Comparison of ENCODE assay signal across 1 cellular context in the genomic region with DNA sequence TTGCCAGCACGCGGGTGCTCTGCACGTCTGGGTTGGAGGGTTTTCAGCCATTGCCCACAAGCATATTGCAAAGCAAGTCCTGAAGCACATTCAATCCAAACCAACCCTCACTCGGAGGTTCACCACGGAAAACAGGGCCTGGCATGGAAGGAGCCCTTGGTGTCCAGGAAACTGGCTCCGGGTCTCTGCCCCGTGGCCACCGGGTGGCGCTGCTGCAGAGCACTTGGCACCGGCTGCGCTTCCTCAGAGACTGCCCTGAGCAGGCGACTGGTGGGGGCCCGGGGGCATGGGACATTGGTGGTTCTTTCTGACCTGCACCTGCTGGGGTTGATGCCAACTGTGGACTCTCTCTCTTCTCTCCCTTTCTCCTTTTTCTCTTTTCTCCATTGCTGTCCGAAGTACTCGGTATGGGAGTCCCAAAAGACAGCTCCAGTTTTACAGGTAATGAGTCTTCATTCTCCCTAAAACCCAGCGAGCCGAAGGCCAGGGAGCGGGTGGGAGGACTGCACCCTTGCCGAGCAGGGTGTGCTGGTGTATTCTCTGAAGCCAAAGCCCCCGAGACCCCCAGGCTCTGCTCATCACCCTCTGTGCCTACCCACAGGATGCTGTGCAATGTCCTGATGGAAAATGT.
TF ChIP-seq lines count a peak whose summit lies in the region.

No MANE protein-coding gene starts in this region.

TF ChIP-seq in GM23338, 12 proteins besides CTCF, POLR2A, EP300 and RAD21 (continued from another document):
- TF ChIP-seq ZNF462 (CRISPR knock-in tag; IDR thresholded peaks at IDR 0.05) (no peak), ETS1 (IDR thresholded peaks at IDR 0.05) (no peak), POLR2AphosphoS5 (IDR thresholded peaks at IDR 0.05; ENCODE audit: low read depth) (no peak), EZH2phosphoT487 (IDR thresholded peaks at IDR 0.05; ENCODE audit: unreplicated experiment) (no peak), CREB1 (CRISPR knock-in tag; IDR thresholded peaks at IDR 0.05; ENCODE audit: low read depth) (no peak), STAT1 (IDR thresholded peaks at IDR 0.05; ENCODE audit: unreplicated experiment) (no peak), ZNF114 (CRISPR knock-in tag; IDR thresholded peaks at IDR 0.05) (no peak), EZH2 (IDR thresholded peaks at IDR 0.05; ENCODE audit: low read depth, unreplicated experiment) (no peak)
